Comparison of ENCODE assay signal across 2 cellular contexts in genomic region chr7:78261302-78261701, GRCh38.
TF ChIP-seq lines count a peak whose summit lies in the region.

No MANE protein-coding gene starts in this region.

TF ChIP-seq in IMR-90, 13 proteins besides CTCF, POLR2A, EP300 and RAD21 (continued from another document):
- no peak for TF ChIP-seq ELK1 (IDR thresholded peaks at IDR 0.05; ENCODE audit: borderline replicate concordance, low read depth, low read length)
- no peak for TF ChIP-seq FOS (IDR thresholded peaks at IDR 0.05; ENCODE audit: low read depth, low read length)
- TF ChIP-seq BHLHE40 (IDR thresholded peaks at IDR 0.05; ENCODE audit: low read depth, low read length) = no peak
- TF ChIP-seq NFE2L2 (IDR thresholded peaks at IDR 0.05; ENCODE audit: low read depth, low read length) = no peak
- no peak for TF ChIP-seq SMC3 (IDR thresholded peaks at IDR 0.05; ENCODE audit: low read depth, low read length)
- TF ChIP-seq RCOR1 (IDR thresholded peaks at IDR 0.05; ENCODE audit: insufficient replicate concordance, low read length) = no peak
- no peak for TF ChIP-seq MAZ (IDR thresholded peaks at IDR 0.05; ENCODE audit: borderline replicate concordance, low read depth, low read length)
- TF ChIP-seq USF2 (IDR thresholded peaks at IDR 0.05; ENCODE audit: low read depth, low read length) = no peak

TF ChIP-seq in SK-N-SH treated with all-trans-retinoic acid at 6 μM for 48 hours, 23 proteins besides CTCF, POLR2A, EP300 and RAD21 (continued from another document):
- TF ChIP-seq TSHZ2 (CRISPR knock-in tag; IDR thresholded peaks at IDR 0.05) (no peak), ISL1 (CRISPR knock-in tag; IDR thresholded peaks at IDR 0.05) (no peak), ZNF565 (CRISPR knock-in tag; conservative IDR thresholded peaks at IDR 0.05; ENCODE audit: low read depth) (no peak), PPARA (CRISPR knock-in tag; IDR thresholded peaks at IDR 0.05; ENCODE audit: borderline replicate concordance) (no peak), POU6F1 (CRISPR knock-in tag; IDR thresholded peaks at IDR 0.05; ENCODE audit: borderline replicate concordance, low read depth) (no peak), PATZ1 (CRISPR knock-in tag; IDR thresholded peaks at IDR 0.05; ENCODE audit: borderline replicate concordance) (no peak)
TF ChIP-seq in SK-N-SH treated with all-trans-retinoic acid at 6 μM for 48 hours: peak in this region for 0.
